ENCODE assay signal across 1 cellular context in genomic region chr9:133992780-133993634, GRCh38.
A peak's percentile ranks its signal among the peaks of the same experiment; 100 is the strongest.
TF ChIP-seq lines count a peak whose summit lies in the region.

No MANE protein-coding gene starts in this region.

TF ChIP-seq in HepG2, 621 proteins besides CTCF, POLR2A, EP300 and RAD21 (continued from another document):
- TF ChIP-seq ZGPAT (CRISPR knock-in tag; IDR thresholded peaks at IDR 0.05) (peak; percentile 53; the same call in 1 of the 2 replicates), HNRNPLL (IDR thresholded peaks at IDR 0.05; ENCODE audit: low read depth, low read length, poor library complexity, severe bottlenecking) (peak; percentile 84), ZNF18 (CRISPR knock-in tag; IDR thresholded peaks at IDR 0.05; ENCODE audit: insufficient replicate concordance) (peak; percentile 74), ZNF296 (CRISPR knock-in tag; conservative IDR thresholded peaks at IDR 0.05) (0 out of 2 replicates have a peak, but pooled peaks have one; percentile 69), MAZ (IDR thresholded peaks at IDR 0.05; ENCODE audit: borderline replicate concordance, low read depth, low read length) (peak; percentile 41; the same call in 1 of the 2 replicates), MAZ (CRISPR knock-in tag; IDR thresholded peaks at IDR 0.05; ENCODE audit: low read depth) (peak; percentile 72), ZFY (CRISPR knock-in tag; IDR thresholded peaks at IDR 0.05) (peak; percentile 72), ZNF879 (CRISPR knock-in tag; IDR thresholded peaks at IDR 0.05) (no peak), HDAC1 (CRISPR knock-in tag; IDR thresholded peaks at IDR 0.05) (peak; percentile 79), RXRA (CRISPR knock-in tag; IDR thresholded peaks at IDR 0.05) (0 out of 2 replicates have a peak, but pooled peaks have one; percentile 30), KLF11 (CRISPR knock-in tag; IDR thresholded peaks at IDR 0.05) (peak; percentile 33; the same call in 1 of the 2 replicates), NFATC3 (CRISPR knock-in tag; IDR thresholded peaks at IDR 0.05) (peak; percentile 47; the same call in 1 of the 2 replicates), NCOR1 (IDR thresholded peaks at IDR 0.05; ENCODE audit: borderline replicate concordance, low read length) (peak; percentile 32; the same call in 1 of the 2 replicates), CCAR2 (optimal IDR thresholded peaks at IDR 0.05; ENCODE audit: low read depth, low read length) (no peak), ATF7 (IDR thresholded peaks at IDR 0.05) (no peak), ATF7 (CRISPR knock-in tag; IDR thresholded peaks at IDR 0.05) (peak; percentile 60; the same call in 1 of the 2 replicates), ZNF430 (CRISPR knock-in tag; IDR thresholded peaks at IDR 0.05) (peak; percentile 73; the same call in 1 of the 2 replicates), SAP130 (CRISPR knock-in tag; IDR thresholded peaks at IDR 0.05; ENCODE audit: low read depth) (peak; percentile 76), TFE3 (CRISPR knock-in tag; IDR thresholded peaks at IDR 0.05) (0 out of 2 replicates have a peak, but pooled peaks have one; percentile 40), SOX6 (IDR thresholded peaks at IDR 0.05) (no peak), SOX6 (CRISPR knock-in tag; IDR thresholded peaks at IDR 0.05) (peak; percentile 60; the same call in 1 of the 2 replicates), HNRNPL (IDR thresholded peaks at IDR 0.05; ENCODE audit: low read depth, low read length) (peak; percentile 76), ZBTB7A (CRISPR knock-in tag; IDR thresholded peaks at IDR 0.05) (peak; percentile 15; the same call in 1 of the 2 replicates), CBX1 (IDR thresholded peaks at IDR 0.05; ENCODE audit: low read depth) (peak; percentile 25), SIN3A (IDR thresholded peaks at IDR 0.05; ENCODE audit: borderline replicate concordance, low read depth, low read length) (0 out of 2 replicates have a peak, but pooled peaks have one; percentile 57), ZNF382 (CRISPR knock-in tag; IDR thresholded peaks at IDR 0.05; ENCODE audit: borderline replicate concordance) (no peak), ZNF740 (CRISPR knock-in tag; IDR thresholded peaks at IDR 0.05) (peak; percentile 98), ATF7-NPFF (CRISPR knock-in tag; IDR thresholded peaks at IDR 0.05; ENCODE audit: low read depth) (0 out of 2 replicates have a peak, but pooled peaks have one; percentile 52), ZNF678 (CRISPR knock-in tag; IDR thresholded peaks at IDR 0.05) (0 out of 2 replicates have a peak, but pooled peaks have one; percentile 53), KLF9 (CRISPR knock-in tag; IDR thresholded peaks at IDR 0.05; ENCODE audit: low read depth) (0 out of 2 replicates have a peak, but pooled peaks have one; percentile 64)
